Comparison of ENCODE assay signal across 8 cellular contexts in genomic region chr14:105486974-105487448, GRCh38. TPM values are rescaled to one million over a fixed set of nuclear protein-coding genes. Genes with fewer than 3 reads are reported as not detected.
DNase-seq lines count a peak whose midpoint lies in the region; ATAC-seq and TF ChIP-seq lines count a peak whose summit lies in the region.

No MANE protein-coding gene starts in this region.

- peak overlapping the region; percentile 36 for H4K8ac ChIP-seq in mesenchymal stem cell (ENCODE audit: low read length)

- no peak overlapping the region for H2AK5ac ChIP-seq in mesenchymal stem cell (ENCODE audit: low read length, severe bottlenecking)

- TF ChIP-seq CTCF in BE2C (IDR thresholded peaks at IDR 0.05; ENCODE audit: low read depth, low read length), result no peak
- no peak for TF ChIP-seq CTCF in upper lobe of left lung (IDR thresholded peaks at IDR 0.05)
- TF ChIP-seq CTCF in type B pancreatic cell (conservative IDR thresholded peaks at IDR 0.05), result no peak

- ATAC-seq in activated naive CD8-positive, alpha-beta T cell treated with anti-CD3 and anti-CD28 coated beads, Interleukin-2, amount 10 ng/mL, durations not matched to agents 7 days and 5 days (ENCODE audit: low read depth), result no peak
- ATAC-seq in upper lobe of left lung (ENCODE audit: low FRiP score in 2 of 2), result peak in 1 of 2 donors; percentile 27
- ATAC-seq in GM18519 (IDR thresholded peaks at IDR 0.05; ENCODE audit: low FRiP score, unreplicated experiment), result no peak

- WGBS in mesenchymal stem cell, result 20% methylated on average over 42 of the region's 45 CpGs
- WGBS in upper lobe of left lung, 2 donors, result 0 to 4% methylated on average over 6 to 21 of the region's 45 CpGs

- peak; percentile 61 for DNase-seq in BE2C
- peak; percentile 32 for DNase-seq in NCI-H1105 (lab: John Stamatoyannopoulos, UW)
- peak; percentile 76 for DNase-seq in activated naive CD8-positive, alpha-beta T cell treated with anti-CD3 and anti-CD28 coated beads, Interleukin-2, amount 10 ng/mL, durations not matched to agents 7 days and 5 days
- no peak for DNase-seq in mesenchymal stem cell
- DNase-seq in upper lobe of left lung, result peak in 1 of 2 donors; percentile 95
- no peak for DNase-seq in NCI-H524 treated with DMSO at 0.1 percent for 48 hours (lab: John Stamatoyannopoulos, UW)
- DNase-seq in type B pancreatic cell (ENCODE audit: extremely low spot score, unreplicated experiment), result no peak

- no peak overlapping the region for H2BK120ac ChIP-seq in mesenchymal stem cell (ENCODE audit: low read depth, low read length)

- H3K36me3 ChIP-seq in BE2C, result no peaks in the 10 kb centered on the region
- H3K36me3 ChIP-seq in mesenchymal stem cell (ENCODE audit: control insufficient read depth in 1 of 2, insufficient read depth in 2 of 2, low read depth in 1 of 2, low read length in 2 of 2), result no peaks in the 10 kb centered on the region
- H3K36me3 ChIP-seq in upper lobe of left lung, result no peaks in the 10 kb centered on the region

- H3K27me3 ChIP-seq in BE2C (no peaks in the 10 kb centered on the region), mesenchymal stem cell (ENCODE audit: control insufficient read depth in 1 of 2, insufficient read depth in 1 of 2, low read length in 2 of 2) (peaks cover 14 to 36% of the 10 kb centered on the region in 2 experiments), upper lobe of left lung (peaks cover 0 to 3% (median 0%) of the 10 kb centered on the region in 4 donors)

- H3K23ac ChIP-seq in mesenchymal stem cell (ENCODE audit: low read length in 2 of 2), result peak overlapping the region in 1 of 2 experiments; percentile 63

- POLR2A ChIA-PET in activated naive CD8-positive, alpha-beta T cell treated with anti-CD3 and anti-CD28 coated beads, Interleukin-2, amount 10 ng/mL, durations not matched to agents 7 days and 5 days (lab: Charles Lee), result no interaction called here

- peak overlapping the region in 1 of 2 experiments; percentile 40 for H3K18ac ChIP-seq in mesenchymal stem cell (ENCODE audit: low read depth in 1 of 2, low read length in 2 of 2)

- H3K4me1 ChIP-seq in BE2C (peaks cover 52% of the 10 kb centered on the region), mesenchymal stem cell (ENCODE audit: control insufficient read depth, insufficient read depth, low read depth, low read length) (peaks cover 46% of the 10 kb centered on the region), upper lobe of left lung (peaks cover 83 to 93% (median 87%) of the 10 kb centered on the region in 4 donors)

- H3K9me3 ChIP-seq in BE2C (no peaks in the 10 kb centered on the region), mesenchymal stem cell (ENCODE audit: control insufficient read depth, low read length) (no peaks in the 10 kb centered on the region), upper lobe of left lung (no peaks in the 10 kb centered on the region)

- H4K91ac ChIP-seq in mesenchymal stem cell (ENCODE audit: low read length), result no peak overlapping the region

- no peaks in the 10 kb centered on the region for H3K36me3 Mint-ChIP-seq in activated naive CD8-positive, alpha-beta T cell treated with anti-CD3 and anti-CD28 coated beads, Interleukin-2, amount 10 ng/mL, durations not matched to agents 7 days and 5 days
- H3K36me3 Mint-ChIP-seq in type B pancreatic cell, result no peaks in the 10 kb centered on the region

- H3K27me3 Mint-ChIP-seq in activated naive CD8-positive, alpha-beta T cell treated with anti-CD3 and anti-CD28 coated beads, Interleukin-2, amount 10 ng/mL, durations not matched to agents 7 days and 5 days, result no peaks in the 10 kb centered on the region
- peaks cover 23% of the 10 kb centered on the region for H3K27me3 Mint-ChIP-seq in type B pancreatic cell

- peak overlapping the region; percentile 55 for H3K9ac ChIP-seq in mesenchymal stem cell (ENCODE audit: low read length)

- peak in 1 of 4 donors; percentile 28 for TF ChIP-seq POLR2A in upper lobe of left lung (IDR thresholded peaks at IDR 0.05)

- no peak overlapping the region for H3K4ac ChIP-seq in mesenchymal stem cell (ENCODE audit: low read depth in 1 of 2, low read length in 2 of 2)

- H3K4me2 ChIP-seq in mesenchymal stem cell (ENCODE audit: low read length, poor library complexity, severe bottlenecking), result no peak overlapping the region

- no peak for TF ChIP-seq EP300 in upper lobe of left lung (IDR thresholded peaks at IDR 0.05)

- peaks cover 24% of the 10 kb centered on the region for H3K4me1 Mint-ChIP-seq in activated naive CD8-positive, alpha-beta T cell treated with anti-CD3 and anti-CD28 coated beads, Interleukin-2, amount 10 ng/mL, durations not matched to agents 7 days and 5 days
- H3K4me1 Mint-ChIP-seq in type B pancreatic cell (ENCODE audit: unreplicated experiment), result peaks cover 15% of the 10 kb centered on the region

- peaks cover 1% of the 10 kb centered on the region for H3K79me1 ChIP-seq in mesenchymal stem cell (replicated peaks; ENCODE audit: low read length, poor library complexity, severe bottlenecking)

- H3K9me3 Mint-ChIP-seq in activated naive CD8-positive, alpha-beta T cell treated with anti-CD3 and anti-CD28 coated beads, Interleukin-2, amount 10 ng/mL, durations not matched to agents 7 days and 5 days, result no peaks in the 10 kb centered on the region
- H3K9me3 Mint-ChIP-seq in type B pancreatic cell, result no peaks in the 10 kb centered on the region

- no peak overlapping the region for H2BK5ac ChIP-seq in mesenchymal stem cell (ENCODE audit: low read depth, low read length, poor library complexity, severe bottlenecking)

- no peak overlapping the region for H3K14ac ChIP-seq in mesenchymal stem cell (ENCODE audit: low read length in 2 of 2)

- peak overlapping the region; percentile 58 for H3K4me3 ChIP-seq in BE2C (ENCODE audit: low read depth, low read length)
- H3K4me3 ChIP-seq in mesenchymal stem cell (ENCODE audit: insufficient read depth in 1 of 2, low read depth in 1 of 2, low read length in 2 of 2), result no peak overlapping the region
- H3K4me3 ChIP-seq in upper lobe of left lung, result peak overlapping the region; percentile 36 to 69 (median 52)

- H2BK15ac ChIP-seq in mesenchymal stem cell (ENCODE audit: low read depth, poor library complexity, severe bottlenecking), result no peak overlapping the region

- H3K27ac ChIP-seq in mesenchymal stem cell (ENCODE audit: low read length, poor library complexity, severe bottlenecking), result no peak overlapping the region
- H3K27ac ChIP-seq in upper lobe of left lung, result peak overlapping the region; percentile 88 to 98 (median 90)

- peak overlapping the region; percentile 38 for H3K27ac Mint-ChIP-seq in activated naive CD8-positive, alpha-beta T cell treated with anti-CD3 and anti-CD28 coated beads, Interleukin-2, amount 10 ng/mL, durations not matched to agents 7 days and 5 days
- H3K27ac Mint-ChIP-seq in type B pancreatic cell, result no peak overlapping the region

- no peak overlapping the region for H2AFZ ChIP-seq in mesenchymal stem cell (ENCODE audit: low read depth, low read length)

- H2BK12ac ChIP-seq in mesenchymal stem cell (ENCODE audit: low read length in 2 of 2), result no peak overlapping the region

- H3K4me3 Mint-ChIP-seq in activated naive CD8-positive, alpha-beta T cell treated with anti-CD3 and anti-CD28 coated beads, Interleukin-2, amount 10 ng/mL, durations not matched to agents 7 days and 5 days, result peak overlapping the region; percentile 78
- H3K4me3 Mint-ChIP-seq in type B pancreatic cell, result no peak overlapping the region

RNA-seq across cellular contexts. Expression of gene CRIP1, which starts 0.3 kb away (rescaled TPM):
- polyA plus RNA-seq in BE2C (2012; ENCODE audit: insufficient read depth, insufficient read length, low read depth), result 451 TPM
- total RNA-seq in activated naive CD8-positive, alpha-beta T cell treated with anti-CD3 and anti-CD28 coated beads, Interleukin-2, amount 10 ng/mL, durations not matched to agents 7 days and 5 days, result 100 to 1,000 TPM; 445 to 453 TPM
- polyA plus RNA-seq in mesenchymal stem cell (2013, experiment 1 of 2), result 40.7 TPM
- polyA plus RNA-seq in mesenchymal stem cell (2013, experiment 2 of 2), result 42.6 TPM
- 100 to 1,000 TPM in 4 of 6 donors, 10 to 100 TPM in 2; 26.2 to 425 (median 200) TPM for total RNA-seq in upper lobe of left lung
- total RNA-seq in type B pancreatic cell (ENCODE audit: low replicate concordance), result 5.1 and 15.4 TPM in 2 replicates

RNA-seq across cellular contexts. Expression of gene TEDC1, which starts 4.0 kb away (rescaled TPM):
- polyA plus RNA-seq in BE2C (2012; ENCODE audit: insufficient read depth, insufficient read length, low read depth), result 40.9 TPM
- total RNA-seq in activated naive CD8-positive, alpha-beta T cell treated with anti-CD3 and anti-CD28 coated beads, Interleukin-2, amount 10 ng/mL, durations not matched to agents 7 days and 5 days, result 10 to 100 TPM; 43.3 to 47.6 TPM
- 2.3 TPM for polyA plus RNA-seq in mesenchymal stem cell (2013, experiment 1 of 2)
- 2.5 TPM for polyA plus RNA-seq in mesenchymal stem cell (2013, experiment 2 of 2)
- 10 to 100 TPM; 13.8 to 38.5 (median 17.4) TPM for total RNA-seq in upper lobe of left lung
- 11.9 and 22.1 TPM in 2 replicates for total RNA-seq in type B pancreatic cell (ENCODE audit: low replicate concordance)

RNA-seq across cellular contexts. Expression of gene CRIP2, which starts 12.4 kb away (rescaled TPM):
- polyA plus RNA-seq in BE2C (2012; ENCODE audit: insufficient read depth, insufficient read length, low read depth), result 2,068 TPM
- 1 to 10 TPM; 1.2 to 1.6 TPM for total RNA-seq in activated naive CD8-positive, alpha-beta T cell treated with anti-CD3 and anti-CD28 coated beads, Interleukin-2, amount 10 ng/mL, durations not matched to agents 7 days and 5 days
- 120 TPM for polyA plus RNA-seq in mesenchymal stem cell (2013, experiment 1 of 2)
- 119 TPM for polyA plus RNA-seq in mesenchymal stem cell (2013, experiment 2 of 2)
- 100 to 1,000 TPM in 5 of 6 donors, 10 to 100 TPM in 1; 55.5 to 422 (median 190) TPM for total RNA-seq in upper lobe of left lung
- total RNA-seq in type B pancreatic cell (ENCODE audit: low replicate concordance), result 11.2 and 20.3 TPM in 2 replicates

RNA-seq across cellular contexts. Expression of gene TMEM121, which starts 39.4 kb away (rescaled TPM):
- polyA plus RNA-seq in BE2C (2012; ENCODE audit: insufficient read depth, insufficient read length, low read depth), result 11.3 TPM
- total RNA-seq in activated naive CD8-positive, alpha-beta T cell treated with anti-CD3 and anti-CD28 coated beads, Interleukin-2, amount 10 ng/mL, durations not matched to agents 7 days and 5 days, result 1 to 10 TPM; 8.1 to 8.8 TPM
- 0.87 TPM for polyA plus RNA-seq in mesenchymal stem cell (2013, experiment 1 of 2)
- polyA plus RNA-seq in mesenchymal stem cell (2013, experiment 2 of 2), result 1.2 TPM
- total RNA-seq in upper lobe of left lung (1 to 10 TPM in 4 of 6 donors, under 1 TPM in 1, not detected in 1; 0.69 to 4.6 (median 3.8) TPM), type B pancreatic cell (ENCODE audit: low replicate concordance) (1.4 and 5.5 TPM in 2 replicates)

Comparison
In these comparisons a context has a peak if more than half of its experiments do, and no peak if none do; other contexts are left out.
1. DNase-seq: peak in BE2C (single experiment), NCI-H1105 (single experiment) and activated naive CD8-positive, alpha-beta T cell treated with anti-CD3 and anti-CD28 coated beads, Interleukin-2, amount 10 ng/mL, durations not matched to agents 7 days and 5 days (single experiment); none in mesenchymal stem cell (single experiment), NCI-H524 treated with DMSO at 0.1 percent for 48 hours (single experiment) and type B pancreatic cell (single experiment).
2. H3K4me3 ChIP-seq: peak in BE2C (single experiment) and upper lobe of left lung (4 of 4); none in mesenchymal stem cell (0 of 2).